9 cellular contexts compared by ENCODE assay signal in genomic region chr6:161444464-161444863, GRCh38.
DNase-seq lines count a peak whose midpoint lies in the region; ATAC-seq, FAIRE-seq and TF ChIP-seq lines count a peak whose summit lies in the region.
"Had no signal": no experiment of that assay in that cellular context is flagged by ENCODE, and none has a peak within 500 bp of the region (broad histone marks: within the 10 kb centered on the region; RNA-seq: fewer than 3 reads in every experiment).

No MANE protein-coding gene starts in this region.

- no peak for TF ChIP-seq POLR2A in HepG2 (IDR thresholded peaks at IDR 0.05; ENCODE audit: insufficient read depth in 1 of 2, low read depth in 2 of 2, low read length in 2 of 2)

- DNase-seq in DMS 273 treated with DMSO at 0.1 percent for 48 hours (lab: John Stamatoyannopoulos, UW) (peak; percentile 33), NCI-H526 (lab: John Stamatoyannopoulos, UW) (peak; percentile 78 to 89), fibroblast of mammary gland (ENCODE audit: low read depth) (peak; percentile 52), nucleus accumbens (lab: John Stamatoyannopoulos, UW) (peak in 52 of 56 donors; percentile 8 to 88 (median 52)), NK-92 (lab: John Stamatoyannopoulos, UW; ENCODE audit: unreplicated experiment) (no peak), HepG2 (ENCODE audit: low spot score) (no peak)
- DNase-seq: NCI-H1417 treated with DMSO at 0.1 percent for 48 hours had no signal

- ATAC-seq in GM21619 (IDR thresholded peaks at IDR 0.05; ENCODE audit: unreplicated experiment) (no peak), GM18870 (IDR thresholded peaks at IDR 0.05; ENCODE audit: unreplicated experiment) (no peak), HepG2 (no peak)

- no peak overlapping the region for H2AFZ ChIP-seq in HepG2 (ENCODE audit: low read length)

- no peaks in the 10 kb centered on the region for H3K36me3 ChIP-seq in HepG2 (replicated peaks in 1 of 2; ENCODE audit: control insufficient read depth in 1 of 2, insufficient read depth in 2 of 2, low read length in 2 of 2)

- TF ChIP-seq RAD21 in HepG2 (CRISPR knock-in tag; IDR thresholded peaks at IDR 0.05) = no peak

- TF ChIP-seq EP300 in HepG2 (IDR thresholded peaks at IDR 0.05; ENCODE audit: low read depth in 2 of 2, low read length in 2 of 2) (no peak), HepG2 (CRISPR knock-in tag; IDR thresholded peaks at IDR 0.05; ENCODE audit: borderline replicate concordance) (no peak)

- H3K27ac ChIP-seq in HepG2 (ENCODE audit: extremely low read length, insufficient read depth, low read length) = no peak overlapping the region

- in situ Hi-C loops in HepG2 (cut with HindIII; ENCODE audit: extremely low pct_ligation_motif_present, low pct_unique_long_range_greater_than_20kb) = no loop called here

- TF ChIP-seq CTCF in fibroblast of mammary gland (conservative IDR thresholded peaks at IDR 0.05; ENCODE audit: control insufficient read depth, insufficient read depth, low read depth, low read length) (no peak), HepG2 (CRISPR knock-in tag; IDR thresholded peaks at IDR 0.05) (no peak)

- POLR2A ChIA-PET in HepG2 (lab: Yijun Ruan, JAX) = no interaction called here

- CTCF ChIA-PET in HepG2 (lab: Yijun Ruan, JAX; ENCODE audit: low intra/inter-chr PET ratio, low total read pairs) = no interaction called here

- H4K20me1 ChIP-seq in HepG2 (ENCODE audit: insufficient read depth, low read length) = no peaks in the 10 kb centered on the region; the same call in 1 of the 2 replicates

- H3K79me2 ChIP-seq in HepG2 (ENCODE audit: insufficient read depth, low read length) = no peaks in the 10 kb centered on the region

- H3K4me1 ChIP-seq in HepG2 (ENCODE audit: insufficient read depth, low read length) = no peaks in the 10 kb centered on the region

- intact Hi-C loops in HepG2 (cut with micrococcal nuclease; ENCODE audit: unreplicated experiment) = no loop called here

- FAIRE-seq in HepG2 (lab: Jason Lieb, UNC) = no peak

- no peak overlapping the region for H3K9ac ChIP-seq in HepG2 (ENCODE audit: insufficient read depth, low read depth, low read length)

- no peak overlapping the region for H3K4me2 ChIP-seq in HepG2 (ENCODE audit: low read depth, low read length)

- 51% methylated on average over 15 of the region's 15 CpGs for WGBS in HepG2 (ENCODE audit: low lambda C conversion rate)

- no peaks in the 10 kb centered on the region for H3K9me3 ChIP-seq in HepG2 (ENCODE audit: low read length)

- no peak overlapping the region for H3K4me3 ChIP-seq in fibroblast of mammary gland (ENCODE audit: control insufficient read depth, low read depth, low read length)
- no peak overlapping the region for H3K4me3 ChIP-seq in HepG2 (replicated peaks in 1 of 3; ENCODE audit: insufficient read depth in 1 of 3, low read depth in 2 of 3, low read length in 3 of 3)

- H3K27me3 ChIP-seq in HepG2 (ENCODE audit: control insufficient read depth in 1 of 2, insufficient read depth in 2 of 2, low read length in 2 of 2) = peaks cover 0 to 40% of the 10 kb centered on the region in 2 experiments; a peak in 4 of 5 replicates

- no TSS peak for BruUV-seq in HepG2 (replicated peaks; lab: Mats Ljungman, UMichigan)

TF ChIP-seq in HepG2, 621 proteins besides CTCF, POLR2A, EP300 and RAD21:
- TF ChIP-seq STAG1 (CRISPR knock-in tag; IDR thresholded peaks at IDR 0.05) (no peak), ZMYM4 (CRISPR knock-in tag; IDR thresholded peaks at IDR 0.05) (no peak), ZNF329 (CRISPR knock-in tag; IDR thresholded peaks at IDR 0.05; ENCODE audit: low read depth) (no peak), ZNF251 (CRISPR knock-in tag; IDR thresholded peaks at IDR 0.05) (no peak), ZNF20 (CRISPR knock-in tag; IDR thresholded peaks at IDR 0.05) (no peak), IKZF5 (CRISPR knock-in tag; IDR thresholded peaks at IDR 0.05) (no peak), ZNF670 (CRISPR knock-in tag; IDR thresholded peaks at IDR 0.05; ENCODE audit: borderline replicate concordance) (no peak), KDM1A (CRISPR knock-in tag; IDR thresholded peaks at IDR 0.05) (no peak), HOXA5 (CRISPR knock-in tag; IDR thresholded peaks at IDR 0.05) (no peak)

Comparison
In these comparisons a context has a peak if more than half of its experiments do, and no peak if none do; other contexts are left out.
1. DNase-seq: peak in DMS 273 treated with DMSO at 0.1 percent for 48 hours (single experiment), NCI-H526 (2 of 2), fibroblast of mammary gland (single experiment) and nucleus accumbens (52 of 56); none in NK-92 (single experiment) and HepG2 (single experiment).